24 cellular contexts compared by ENCODE assay signal in genomic region chr18:14092625-14093361, GRCh38.
"Had no signal": no experiment of that assay in that cellular context is flagged by ENCODE, and none has a peak within 500 bp of the region (broad histone marks: within the 10 kb centered on the region; RNA-seq: fewer than 3 reads in every experiment).

No MANE protein-coding gene starts in this region.

- H3K4me3 Mint-ChIP-seq: mesothelial cell of epicardium; naive thymus-derived CD4-positive, alpha-beta T cell; natural killer cell treated with Interleukin-12 subunit alpha and Interleukin-12 subunit beta and Interleukin-15 and Interleukin-18, amount 100 ng/mL, for 72 hours; stimulated activated memory B cell treated with anti-CD40 and anti-IgM and Interleukin-4, amounts not matched to agents 10 μg/mL and 1 μg/mL and 100 μg/mL, for 72 hours; stimulated activated naive CD8-positive, alpha-beta T cell treated with anti-CD3 and anti-CD28 coated beads, Interleukin-15, amount 100 ng/mL, for 72 hours; type B pancreatic cell had no signal

- H3K9me3 ChIP-seq: left ventricle myocardium inferior, ovary, sigmoid colon, uterus had no signal

- DNase-seq: islet precursor cell; left ventricle myocardium inferior; mesendoderm; naive thymus-derived CD4-positive, alpha-beta T cell; ovary; retina; right cardiac atrium; sigmoid colon; stimulated activated CD4-positive, alpha-beta T cell treated with anti-CD3 and anti-CD28 coated beads, Interleukin-1b, Interleukin-23, amount 100 ng/mL, for 48 hours; stimulated activated CD4-positive, alpha-beta T cell treated with anti-CD3 and anti-CD28 coated beads, Interleukin-2, amount 100 ng/mL, for 48 hours; stimulated activated CD4-positive, alpha-beta T cell treated with anti-CD3 and anti-CD28 coated beads, Interleukin-4, amount 100 ng/mL, for 4 hours; stimulated activated CD8-positive, alpha-beta memory T cell treated with anti-CD3 and anti-CD28 coated beads, Interleukin-4, amount 100 ng/mL, for 48 hours; stimulated activated naive CD4-positive, alpha-beta T cell treated with Interleukin-2 at 50 U/mL for 16 hours; stimulated activated naive CD8-positive, alpha-beta T cell treated with anti-CD3 and anti-CD28 coated beads, Interleukin-15, amount 100 ng/mL, for 72 hours; substantia nigra; uterus had no signal

- H3K4me3 ChIP-seq: left ventricle myocardium inferior, lung, ovary, sigmoid colon, smooth muscle cell, tibial nerve, uterus had no signal

- H3K27me3 ChIP-seq: ovary, sigmoid colon, tibial nerve, uterus had no signal

- H3K36me3 Mint-ChIP-seq: natural killer cell treated with Interleukin-12 subunit alpha and Interleukin-12 subunit beta and Interleukin-15 and Interleukin-18, amount 100 ng/mL, for 72 hours; stimulated activated memory B cell treated with anti-CD40 and anti-IgM and Interleukin-4, amounts not matched to agents 10 μg/mL and 1 μg/mL and 100 μg/mL, for 72 hours had no signal

- H3K27ac Mint-ChIP-seq: mesothelial cell of epicardium; naive thymus-derived CD4-positive, alpha-beta T cell; natural killer cell treated with Interleukin-12 subunit alpha and Interleukin-12 subunit beta and Interleukin-15 and Interleukin-18, amount 100 ng/mL, for 72 hours; progenitor cell of endocrine pancreas; stimulated activated memory B cell treated with anti-CD40 and anti-IgM and Interleukin-4, amounts not matched to agents 10 μg/mL and 1 μg/mL and 100 μg/mL, for 72 hours; stimulated activated naive CD8-positive, alpha-beta T cell treated with anti-CD3 and anti-CD28 coated beads, Interleukin-15, amount 100 ng/mL, for 72 hours; type B pancreatic cell had no signal

- H3K4me1 Mint-ChIP-seq: mesothelial cell of epicardium; naive thymus-derived CD4-positive, alpha-beta T cell; stimulated activated memory B cell treated with anti-CD40 and anti-IgM and Interleukin-4, amounts not matched to agents 10 μg/mL and 1 μg/mL and 100 μg/mL, for 72 hours had no signal

- H3K27me3 Mint-ChIP-seq: progenitor cell of endocrine pancreas; stimulated activated memory B cell treated with anti-CD40 and anti-IgM and Interleukin-4, amounts not matched to agents 10 μg/mL and 1 μg/mL and 100 μg/mL, for 72 hours; stimulated activated naive CD8-positive, alpha-beta T cell treated with anti-CD3 and anti-CD28 coated beads, Interleukin-15, amount 100 ng/mL, for 72 hours; type B pancreatic cell had no signal

- H3K9me3 Mint-ChIP-seq: natural killer cell treated with Interleukin-12 subunit alpha and Interleukin-12 subunit beta and Interleukin-15 and Interleukin-18, amount 100 ng/mL, for 72 hours; stimulated activated memory B cell treated with anti-CD40 and anti-IgM and Interleukin-4, amounts not matched to agents 10 μg/mL and 1 μg/mL and 100 μg/mL, for 72 hours; stimulated activated naive CD8-positive, alpha-beta T cell treated with anti-CD3 and anti-CD28 coated beads, Interleukin-15, amount 100 ng/mL, for 72 hours; type B pancreatic cell had no signal

- H3K4me2 ChIP-seq: smooth muscle cell had no signal

- ATAC-seq: naive thymus-derived CD4-positive, alpha-beta T cell; natural killer cell treated with Interleukin-12 subunit alpha and Interleukin-12 subunit beta and Interleukin-15 and Interleukin-18, amount 100 ng/mL, for 72 hours; right cardiac atrium; stimulated activated memory B cell treated with anti-CD40 and anti-IgM and Interleukin-4, amounts not matched to agents 10 μg/mL and 1 μg/mL and 100 μg/mL, for 72 hours; stimulated activated naive CD8-positive, alpha-beta T cell treated with anti-CD3 and anti-CD28 coated beads, Interleukin-15, amount 100 ng/mL, for 72 hours had no signal

- H3K27ac ChIP-seq: left ventricle myocardium inferior, ovary, sigmoid colon, tibial nerve, uterus had no signal

- H3K4me1 ChIP-seq: left ventricle myocardium inferior, sigmoid colon, tibial nerve, uterus had no signal

- H3K36me3 ChIP-seq: ovary, uterus had no signal
